Comparison of ENCODE assay signal across 15 cellular contexts in the genomic region with DNA sequence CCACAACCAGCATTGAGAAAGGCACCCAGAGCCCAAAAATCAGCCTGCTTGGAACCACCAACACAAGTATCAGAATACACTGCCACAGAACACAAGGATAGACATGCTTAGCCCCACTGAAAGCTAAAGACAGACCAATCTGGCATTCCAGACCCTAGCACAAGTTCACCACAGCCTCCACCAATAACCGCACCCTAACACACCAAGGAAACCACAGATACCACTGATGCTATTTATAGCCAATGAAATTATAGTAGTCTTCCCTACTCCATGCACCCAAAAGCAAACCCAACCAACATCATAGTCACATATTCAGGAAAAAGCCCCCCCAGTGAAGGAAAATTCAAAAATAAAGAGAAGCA.
DNase-seq lines count a peak whose midpoint lies in the region; ATAC-seq and TF ChIP-seq lines count a peak whose summit lies in the region.
"Had no signal": no experiment of that assay in that cellular context is flagged by ENCODE, and none has a peak within 500 bp of the region (broad histone marks: within the 10 kb centered on the region; RNA-seq: fewer than 3 reads in every experiment).

No MANE protein-coding gene starts in this region.

- H3K27ac ChIP-seq in OCI-LY3 (ENCODE audit: low read length): peak overlapping the region; percentile 9; the same call in 1 of the 2 replicates
- H3K27ac ChIP-seq: esophagus muscularis mucosa had no signal

- 0 out of 2 replicates have a peak overlapping the region, but pooled peaks have one; percentile 9 for H3K9ac ChIP-seq in OCI-LY3 (ENCODE audit: low read length)

- TF ChIP-seq CTCF in OCI-LY3 (IDR thresholded peaks at IDR 0.05; ENCODE audit: low read depth, low read length): no peak

- no peaks in the 10 kb centered on the region for H3K27me3 ChIP-seq in OCI-LY3 (ENCODE audit: low read depth, low read length)
- H3K27me3 ChIP-seq: esophagus muscularis mucosa had no signal

- peaks cover 30% of the 10 kb centered on the region for H3K4me1 ChIP-seq in OCI-LY3 (ENCODE audit: low read length)
- H3K4me1 ChIP-seq: esophagus muscularis mucosa had no signal

- DNase-seq in NCI-H2107 treated with DMSO at 0.1 percent for 48 hours (lab: John Stamatoyannopoulos, UW; ENCODE audit: unreplicated experiment): no peak
- DNase-seq in amniotic stem cell (lab: John Stamatoyannopoulos, UW): no peak
- DNase-seq: activated CD4-positive, CD25-positive, alpha-beta regulatory T cell; midbrain; NCI-H510A treated with DMSO at 0.1 percent for 48 hours; posterior cingulate gyrus; SHP77 treated with DMSO at 0.1 percent for 48 hours had no signal

- ATAC-seq in GM18498 (IDR thresholded peaks at IDR 0.05; ENCODE audit: unreplicated experiment) (peak; percentile 44), GM19395 (IDR thresholded peaks at IDR 0.05; ENCODE audit: unreplicated experiment) (peak; percentile 51), HG02884 (IDR thresholded peaks at IDR 0.05; ENCODE audit: unreplicated experiment) (peak; percentile 16), HG02970 (IDR thresholded peaks at IDR 0.05; ENCODE audit: low FRiP score, unreplicated experiment) (no peak), HG03520 (IDR thresholded peaks at IDR 0.05; ENCODE audit: unreplicated experiment) (no peak)
- ATAC-seq: CD8-positive, alpha-beta T cell had no signal

- no peak overlapping the region for H3K4me3 ChIP-seq in OCI-LY3 (ENCODE audit: low read length)
- H3K4me3 ChIP-seq: esophagus muscularis mucosa had no signal

- peaks cover 22% of the 10 kb centered on the region for H3K36me3 ChIP-seq in OCI-LY3 (replicated peaks; ENCODE audit: low read depth, low read length)
- H3K36me3 ChIP-seq: esophagus muscularis mucosa had no signal

- no peaks in the 10 kb centered on the region for H3K79me2 ChIP-seq in OCI-LY3 (ENCODE audit: low read length)

- peaks cover 20% of the 10 kb centered on the region for H3K9me3 ChIP-seq in OCI-LY3 (ENCODE audit: insufficient read depth, low read length)

- no peaks in the 10 kb centered on the region for H4K20me1 ChIP-seq in OCI-LY3 (ENCODE audit: insufficient read depth, low read length)

- H3K4me2 ChIP-seq in OCI-LY3 (ENCODE audit: low read length): no peak overlapping the region

- peak overlapping the region; percentile 52; the same call in 1 of the 2 replicates for H2AFZ ChIP-seq in OCI-LY3 (ENCODE audit: low read depth, low read length)

Comparison
In these comparisons a context has a peak if more than half of its experiments do, and no peak if none do; other contexts are left out.
1. ATAC-seq: peak in GM18498 (single experiment), GM19395 (single experiment) and HG02884 (single experiment); none in HG02970 (single experiment) and HG03520 (single experiment).